Comparison of ENCODE assay signal across 22 cellular contexts in the genomic region with DNA sequence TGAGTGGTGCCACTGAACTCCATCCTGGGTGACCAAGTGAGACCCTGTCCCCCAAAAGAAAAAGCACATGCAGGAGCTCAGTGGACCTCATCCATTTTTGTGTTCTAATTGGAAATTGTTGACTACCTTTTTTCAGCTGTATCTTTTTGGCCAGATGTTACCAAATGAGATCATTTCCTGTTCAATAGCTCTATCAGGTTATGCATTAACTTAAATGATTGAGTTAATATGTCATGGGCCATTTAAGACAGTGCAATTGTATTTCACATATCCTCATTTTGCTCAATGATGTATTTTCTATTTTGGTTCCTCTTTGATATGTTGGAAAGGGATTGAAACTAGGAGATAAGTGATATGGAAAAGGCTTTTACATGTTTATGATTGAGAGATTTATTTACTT. TPM values are rescaled to one million over a fixed set of nuclear protein-coding genes. Genes with fewer than 3 reads are reported as not detected.
DNase-seq lines count a peak whose midpoint lies in the region; ATAC-seq lines count a peak whose summit lies in the region.
"Had no signal": no experiment of that assay in that cellular context is flagged by ENCODE, and none has a peak within 500 bp of the region (broad histone marks: within the 10 kb centered on the region; RNA-seq: fewer than 3 reads in every experiment).

No MANE protein-coding gene starts in this region.

- no peak for DNase-seq in activated naive CD4-positive, alpha-beta T cell treated with anti-CD3 and anti-CD28 coated beads, Interleukin-2, amount 50 U/mL, for 72 hours (ENCODE audit: low spot score in 2 of 2)
- DNase-seq in HCEC 1CT (no peak), globus pallidus (ENCODE audit: low spot score) (no peak), MG63 (no peak)
- no peak for DNase-seq in activated naive CD8-positive, alpha-beta T cell treated with anti-CD3 and anti-CD28 coated beads for 36 hours
- DNase-seq: 8988T; activated CD4-positive, CD25-positive, alpha-beta regulatory T cell; activated naive CD4-positive, alpha-beta T cell treated with Interleukin-2 at 50 U/mL for 16 hours; dorsolateral prefrontal cortex; heart right ventricle; HFFc6; KBM-7; NCI-H1105 treated with DMSO at 0.1 percent for 48 hours; RPMI8226 had no signal

- H3K4me1 Mint-ChIP-seq in activated naive CD4-positive, alpha-beta T cell treated with anti-CD3 and anti-CD28 coated beads, Interleukin-2, amount 50 U/mL, for 24 hours, result peaks cover 37% of the 10 kb centered on the region
- H3K4me1 Mint-ChIP-seq in activated naive CD8-positive, alpha-beta T cell treated with anti-CD3 and anti-CD28 coated beads for 36 hours, result peaks cover 26% of the 10 kb centered on the region
- H3K4me1 Mint-ChIP-seq: brain had no signal

- H3K4me3 ChIP-seq in MG63, result no peak overlapping the region
- H3K4me3 ChIP-seq: dorsolateral prefrontal cortex, esophagus muscularis mucosa, heart right ventricle had no signal

- no peaks in the 10 kb centered on the region for H3K27me3 Mint-ChIP-seq in activated naive CD4-positive, alpha-beta T cell treated with anti-CD3 and anti-CD28 coated beads, Interleukin-2, amount 50 U/mL, for 24 hours
- no peaks in the 10 kb centered on the region for H3K27me3 Mint-ChIP-seq in activated naive CD8-positive, alpha-beta T cell treated with anti-CD3 and anti-CD28 coated beads for 36 hours
- H3K27me3 Mint-ChIP-seq: brain; stimulated activated naive CD8-positive, alpha-beta T cell treated with anti-CD3 and anti-CD28 coated beads, Interleukin-15, Interleukin-2, amounts not matched to agents 100 ng/mL and 50 ng/mL, for 24 hours had no signal

- peak overlapping the region; percentile 41 for H3K27ac Mint-ChIP-seq in activated naive CD4-positive, alpha-beta T cell treated with anti-CD3 and anti-CD28 coated beads, Interleukin-2, amount 50 U/mL, for 24 hours
- H3K27ac Mint-ChIP-seq in activated naive CD4-positive, alpha-beta T cell treated with anti-CD3 and anti-CD28 coated beads, Interleukin-2, amount 50 U/mL, for 72 hours, result no peak overlapping the region
- H3K27ac Mint-ChIP-seq in activated naive CD8-positive, alpha-beta T cell treated with anti-CD3 and anti-CD28 coated beads for 36 hours, result no peak overlapping the region
- H3K27ac Mint-ChIP-seq: brain; HFFc6; stimulated activated naive CD8-positive, alpha-beta T cell treated with anti-CD3 and anti-CD28 coated beads, Interleukin-15, Interleukin-2, amounts not matched to agents 100 ng/mL and 50 ng/mL, for 24 hours had no signal

- H3K36me3 ChIP-seq in MG63, result no peaks in the 10 kb centered on the region
- H3K36me3 ChIP-seq: esophagus muscularis mucosa had no signal

- H3K9me3 Mint-ChIP-seq in activated naive CD4-positive, alpha-beta T cell treated with anti-CD3 and anti-CD28 coated beads, Interleukin-2, amount 50 U/mL, for 24 hours, result peaks cover 5% of the 10 kb centered on the region
- peaks cover 16 to 18% of the 10 kb centered on the region in 2 donors for H3K9me3 Mint-ChIP-seq in activated naive CD4-positive, alpha-beta T cell treated with anti-CD3 and anti-CD28 coated beads, Interleukin-2, amount 50 U/mL, for 72 hours
- peaks cover 9% of the 10 kb centered on the region for H3K9me3 Mint-ChIP-seq in activated naive CD8-positive, alpha-beta T cell treated with anti-CD3 and anti-CD28 coated beads for 36 hours
- H3K9me3 Mint-ChIP-seq: HFFc6 had no signal

- H3K36me3 Mint-ChIP-seq in activated naive CD4-positive, alpha-beta T cell treated with anti-CD3 and anti-CD28 coated beads, Interleukin-2, amount 50 U/mL, for 24 hours, result peaks cover 12% of the 10 kb centered on the region
- H3K36me3 Mint-ChIP-seq in activated naive CD4-positive, alpha-beta T cell treated with anti-CD3 and anti-CD28 coated beads, Interleukin-2, amount 50 U/mL, for 72 hours, result peaks cover 7 to 27% of the 10 kb centered on the region in 2 donors
- H3K36me3 Mint-ChIP-seq in activated naive CD8-positive, alpha-beta T cell treated with anti-CD3 and anti-CD28 coated beads for 36 hours, result peaks cover 10% of the 10 kb centered on the region

- no peaks in the 10 kb centered on the region; the same call in 1 of the 2 replicates for H3K9me3 ChIP-seq in MG63

- no peaks in the 10 kb centered on the region for H3K27me3 ChIP-seq in MG63
- H3K27me3 ChIP-seq: dorsolateral prefrontal cortex had no signal

- no peak overlapping the region for H3K4me3 Mint-ChIP-seq in activated naive CD4-positive, alpha-beta T cell treated with anti-CD3 and anti-CD28 coated beads, Interleukin-2, amount 50 U/mL, for 24 hours
- H3K4me3 Mint-ChIP-seq in activated naive CD8-positive, alpha-beta T cell treated with anti-CD3 and anti-CD28 coated beads for 36 hours, result no peak overlapping the region
- H3K4me3 Mint-ChIP-seq: brain; CD14-positive monocyte; HFFc6; stimulated activated naive CD8-positive, alpha-beta T cell treated with anti-CD3 and anti-CD28 coated beads, Interleukin-15, Interleukin-2, amounts not matched to agents 100 ng/mL and 50 ng/mL, for 24 hours had no signal

- no peak for ATAC-seq in activated naive CD4-positive, alpha-beta T cell treated with anti-CD3 and anti-CD28 coated beads, Interleukin-2, amount 50 U/mL, for 72 hours
- ATAC-seq in HG02642 (IDR thresholded peaks at IDR 0.05; ENCODE audit: poor library complexity, unreplicated experiment) (peak; percentile 60), HG03432 (IDR thresholded peaks at IDR 0.05; ENCODE audit: unreplicated experiment) (peak; percentile 55)
- ATAC-seq: heart right ventricle had no signal

RNA-seq across cellular contexts. Expression of a gene that starts 26.2 kb away (rescaled TPM):
- total RNA-seq in activated naive CD4-positive, alpha-beta T cell treated with anti-CD3 and anti-CD28 coated beads, Interleukin-2, amount 50 U/mL, for 72 hours, result 10 to 100 TPM; 81.2 to 82.9 TPM
- not detected in 2 replicates for total RNA-seq in MG63 (2014; rRNA removed; shearing (Covaris generic); ENCODE audit: low replicate concordance)
- total RNA-seq in activated naive CD8-positive, alpha-beta T cell treated with anti-CD3 and anti-CD28 coated beads for 36 hours, result 100 to 1,000 TPM; 112 to 114 TPM
- total RNA-seq: HFFc6, osteoblast had no signal

Comparison
In these comparisons a context has a peak if more than half of its experiments do, and no peak if none do; other contexts are left out.
1. ATAC-seq: peak in HG02642 (single experiment) and HG03432 (single experiment); none in activated naive CD4-positive, alpha-beta T cell treated with anti-CD3 and anti-CD28 coated beads, Interleukin-2, amount 50 U/mL, for 72 hours (0 of 2).
2. RNA of a gene that starts 26.2 kb away (total RNA-seq): 112 to 114 TPM in activated naive CD8-positive, alpha-beta T cell treated with anti-CD3 and anti-CD28 coated beads for 36 hours and 81.2 to 82.9 TPM in activated naive CD4-positive, alpha-beta T cell treated with anti-CD3 and anti-CD28 coated beads, Interleukin-2, amount 50 U/mL, for 72 hours; not detected in MG63; every median in the first group is over 10 times any median in the second.